18 cellular contexts compared by ENCODE assay signal in the genomic region with DNA sequence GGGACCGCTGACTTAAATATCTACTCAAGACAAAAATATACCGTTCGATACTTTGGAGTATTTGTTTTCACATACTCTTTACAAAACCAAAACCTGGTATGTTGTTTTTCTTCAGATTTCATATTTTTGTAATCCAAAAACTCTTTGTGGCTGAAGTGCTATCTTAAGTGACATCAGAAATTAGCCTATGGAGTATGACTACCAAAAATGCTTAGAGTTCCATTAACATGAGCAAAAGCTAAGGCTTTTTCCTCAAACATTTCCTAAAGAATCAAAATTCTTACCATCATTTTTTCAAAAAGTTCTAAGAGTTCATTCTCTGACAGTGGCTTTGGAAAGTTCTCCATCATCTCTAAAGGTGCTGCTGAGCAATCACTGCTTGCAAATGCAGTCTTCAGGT. TPM values are rescaled to one million over a fixed set of nuclear protein-coding genes. Genes with fewer than 3 reads are reported as not detected.
"Had no signal": no experiment of that assay in that cellular context is flagged by ENCODE, and none has a peak within 500 bp of the region (broad histone marks: within the 10 kb centered on the region; RNA-seq: fewer than 3 reads in every experiment).

No MANE protein-coding gene starts in this region.

- H3K4me3 Mint-ChIP-seq: activated CD4-positive, alpha-beta memory T cell treated with anti-CD3 and anti-CD28 coated beads, Interleukin-2, amount 10 ng/mL, durations not matched to agents 7 days and 5 days; activated naive CD8-positive, alpha-beta T cell; activated T-cell treated with anti-CD3 and anti-CD28 coated beads, Interleukin-2, amount 50 U/mL, for 4 hours; memory B cell; naive thymus-derived CD8-positive, alpha-beta T cell had no signal

- H3K27me3 Mint-ChIP-seq: activated CD4-positive, alpha-beta memory T cell treated with anti-CD3 and anti-CD28 coated beads, Interleukin-2, amount 10 ng/mL, durations not matched to agents 7 days and 5 days; memory B cell had no signal

- H3K4me1 Mint-ChIP-seq: memory B cell; naive thymus-derived CD8-positive, alpha-beta T cell had no signal

- DNase-seq: activated CD4-positive, alpha-beta memory T cell treated with anti-CD3 and anti-CD28 coated beads, Interleukin-2, amount 10 ng/mL, durations not matched to agents 7 days and 5 days; activated CD4-positive, alpha-beta T cell treated with anti-CD3 and anti-CD28 coated beads for 4 hours; activated gamma-delta T cell; activated T-cell treated with anti-CD3 and anti-CD28 coated beads, Interleukin-2, amount 50 U/mL, for 4 hours; anterior cingulate cortex; glutamatergic neuron; kidney glomerular epithelial cell; left ventricle myocardium superior; naive thymus-derived CD8-positive, alpha-beta T cell; posterior cingulate gyrus; retina; stimulated activated CD4-positive, alpha-beta T cell treated with anti-CD3 and anti-CD28 coated beads, Interleukin-4, amount 100 ng/mL, for 24 hours; stimulated activated naive CD4-positive, alpha-beta T cell; T-helper 2 cell; tibial artery had no signal

- H3K36me3 Mint-ChIP-seq: activated naive CD8-positive, alpha-beta T cell had no signal

- H3K4me3 ChIP-seq: skin epidermis, tibial artery had no signal

- H3K27ac Mint-ChIP-seq: activated CD4-positive, alpha-beta memory T cell treated with anti-CD3 and anti-CD28 coated beads, Interleukin-2, amount 10 ng/mL, durations not matched to agents 7 days and 5 days; activated naive CD8-positive, alpha-beta T cell; memory B cell had no signal

- H3K27me3 ChIP-seq: tibial artery had no signal

- H3K4me1 ChIP-seq: tibial artery had no signal

- H3K36me3 ChIP-seq: tibial artery had no signal

- H3K27ac ChIP-seq: skin epidermis, tibial artery had no signal

RNA-seq across cellular contexts. Expression of a gene that starts 52.0 kb away (rescaled TPM):
- total RNA-seq: naive thymus-derived CD8-positive, alpha-beta T cell had no signal
